12 cellular contexts compared by ENCODE assay signal in the genomic region with DNA sequence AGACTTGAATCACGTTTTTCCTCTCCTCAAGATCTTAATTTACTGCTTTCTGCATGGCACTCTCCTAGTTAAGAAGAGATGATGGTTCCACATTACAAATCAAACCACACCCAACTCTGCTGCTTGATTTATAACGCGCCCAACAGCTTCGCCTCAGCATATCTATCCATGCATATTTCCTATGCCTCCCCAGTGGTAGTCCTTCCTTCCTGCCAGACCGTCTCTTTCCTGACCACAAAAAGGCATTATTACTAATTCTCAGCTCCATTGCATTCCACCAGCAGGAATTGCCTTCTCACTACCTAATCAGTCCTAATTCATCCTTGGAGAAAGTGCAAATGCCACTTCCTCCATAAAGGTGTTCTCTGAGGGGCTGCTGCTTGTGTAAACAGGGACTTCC.
DNase-seq lines count a peak whose midpoint lies in the region; ATAC-seq and TF ChIP-seq lines count a peak whose summit lies in the region.
"Had no signal": no experiment of that assay in that cellular context is flagged by ENCODE, and none has a peak within 500 bp of the region (broad histone marks: within the 10 kb centered on the region; RNA-seq: fewer than 3 reads in every experiment).

No MANE protein-coding gene starts in this region.

- intact Hi-C loops in dorsolateral prefrontal cortex (cut with DNase I) = no loop called here

- H3K4me3 ChIP-seq in BJ (ENCODE audit: low read depth, low read length) = no peak overlapping the region
- peak overlapping the region; percentile 4 for H3K4me3 ChIP-seq in fibroblast of villous mesenchyme (ENCODE audit: low read depth, low read length)
- H3K4me3 ChIP-seq in dorsolateral prefrontal cortex = peak overlapping the region in 1 of 59 donors; percentile 2
- H3K4me3 ChIP-seq: adrenal gland, gastrocnemius medialis, stomach had no signal

- H3K36me3 ChIP-seq in BJ (ENCODE audit: control insufficient read depth, insufficient read depth, low read length) = no peaks in the 10 kb centered on the region
- H3K36me3 ChIP-seq: adrenal gland, gastrocnemius medialis, stomach had no signal

- no peak for TF ChIP-seq CTCF in BJ (IDR thresholded peaks at IDR 0.05; ENCODE audit: insufficient read depth, low read depth, low read length)
- no peak for TF ChIP-seq CTCF in fibroblast of villous mesenchyme (IDR thresholded peaks at IDR 0.05; ENCODE audit: insufficient read depth, low read depth, low read length)
- no peak for TF ChIP-seq CTCF in dorsolateral prefrontal cortex (IDR thresholded peaks at IDR 0.05 in 54 of 56, conservative IDR thresholded peaks at IDR 0.05 in 2 of 56; ENCODE audit: low read depth in 1 of 56, partially characterized antibody in 56 of 56)

- POLR2A ChIA-PET in BJ (lab: Charles Lee) = no interaction called here

- no peak overlapping the region for H3K27ac ChIP-seq in dorsolateral prefrontal cortex
- H3K27ac ChIP-seq: adrenal gland, gastrocnemius medialis, stomach had no signal

- DNase-seq in BJ (ENCODE audit: low read depth) = peak; percentile 40
- DNase-seq in fibroblast of villous mesenchyme (ENCODE audit: low read depth) = peak; percentile 64
- DNase-seq in DMS114 treated with DMSO at 0.1 percent for 48 hours (lab: John Stamatoyannopoulos, UW; ENCODE audit: unreplicated experiment) = no peak
- DNase-seq in stimulated activated CD4-positive, alpha-beta T cell treated with anti-CD3 and anti-CD28 coated beads, Interleukin-4, amount 100 ng/mL, for 4 hours = no peak
- no peak for DNase-seq in dorsolateral prefrontal cortex
- DNase-seq: adrenal gland, DMS53, gastrocnemius medialis, stomach had no signal

- ATAC-seq in GM21367 (IDR thresholded peaks at IDR 0.05; ENCODE audit: unreplicated experiment) (peak; percentile 29), SK-N-SH treated with all-trans-retinoic acid at 6 μM for 48 hours (peak; percentile 58), HG02852 (IDR thresholded peaks at IDR 0.05; ENCODE audit: unreplicated experiment) (no peak)
- ATAC-seq: gastrocnemius medialis had no signal

- CTCF ChIA-PET in BJ (lab: Yijun Ruan, JAX) = interaction anchor here (0.9 to 1.7 kb wide), 3 partner anchors 10 to 47 kb away, joined by 3 read pairs; no protein-coding TSS in a partner anchor

- H3K27me3 ChIP-seq in BJ (ENCODE audit: control insufficient read depth, insufficient read depth, low read length) (no peaks in the 10 kb centered on the region), dorsolateral prefrontal cortex (no peaks in the 10 kb centered on the region)
- H3K27me3 ChIP-seq: adrenal gland, gastrocnemius medialis, stomach had no signal

TF ChIP-seq in SK-N-SH treated with all-trans-retinoic acid at 6 μM for 48 hours, 23 proteins besides CTCF, POLR2A, EP300 and RAD21:
- TF ChIP-seq ZNF565 (CRISPR knock-in tag; conservative IDR thresholded peaks at IDR 0.05; ENCODE audit: low read depth) (no peak), ZFP3 (CRISPR knock-in tag; IDR thresholded peaks at IDR 0.05) (no peak), ISL1 (CRISPR knock-in tag; IDR thresholded peaks at IDR 0.05) (no peak), SNAI2 (CRISPR knock-in tag; IDR thresholded peaks at IDR 0.05) (no peak), BACH2 (CRISPR knock-in tag; IDR thresholded peaks at IDR 0.05; ENCODE audit: borderline replicate concordance) (no peak), ZFP30 (CRISPR knock-in tag; IDR thresholded peaks at IDR 0.05) (no peak), PPARA (CRISPR knock-in tag; IDR thresholded peaks at IDR 0.05; ENCODE audit: borderline replicate concordance) (no peak), TOX (CRISPR knock-in tag; IDR thresholded peaks at IDR 0.05; ENCODE audit: borderline replicate concordance) (no peak), ZC3H10 (CRISPR knock-in tag; IDR thresholded peaks at IDR 0.05) (no peak)
- TF ChIP-seq, protein P1, sequence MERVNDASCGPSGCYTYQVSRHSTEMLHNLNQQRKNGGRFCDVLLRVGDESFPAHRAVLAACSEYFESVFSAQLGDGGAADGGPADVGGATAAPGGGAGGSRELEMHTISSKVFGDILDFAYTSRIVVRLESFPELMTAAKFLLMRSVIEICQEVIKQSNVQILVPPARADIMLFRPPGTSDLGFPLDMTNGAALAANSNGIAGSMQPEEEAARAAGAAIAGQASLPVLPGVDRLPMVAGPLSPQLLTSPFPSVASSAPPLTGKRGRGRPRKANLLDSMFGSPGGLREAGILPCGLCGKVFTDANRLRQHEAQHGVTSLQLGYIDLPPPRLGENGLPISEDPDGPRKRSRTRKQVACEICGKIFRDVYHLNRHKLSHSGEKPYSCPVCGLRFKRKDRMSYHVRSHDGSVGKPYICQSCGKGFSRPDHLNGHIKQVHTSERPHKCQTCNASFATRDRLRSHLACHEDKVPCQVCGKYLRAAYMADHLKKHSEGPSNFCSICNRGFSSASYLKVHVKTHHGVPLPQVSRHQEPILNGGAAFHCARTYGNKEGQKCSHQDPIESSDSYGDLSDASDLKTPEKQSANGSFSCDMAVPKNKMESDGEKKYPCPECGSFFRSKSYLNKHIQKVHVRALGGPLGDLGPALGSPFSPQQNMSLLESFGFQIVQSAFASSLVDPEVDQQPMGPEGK (CRISPR knock-in tag; IDR thresholded peaks at IDR 0.05; ENCODE audit: borderline replicate concordance) = no peak

Comparison
In these comparisons a context has a peak if more than half of its experiments do, and no peak if none do; other contexts are left out.
1. DNase-seq: peak in BJ (single experiment) and fibroblast of villous mesenchyme (single experiment); none in DMS114 treated with DMSO at 0.1 percent for 48 hours (single experiment), stimulated activated CD4-positive, alpha-beta T cell treated with anti-CD3 and anti-CD28 coated beads, Interleukin-4, amount 100 ng/mL, for 4 hours (0 of 2) and dorsolateral prefrontal cortex (0 of 10).